10 cellular contexts compared by ENCODE assay signal in genomic region chr15:74863239-74864056, GRCh38. TPM values are rescaled to one million over a fixed set of nuclear protein-coding genes. Genes with fewer than 3 reads are reported as not detected.
DNase-seq lines count a peak whose midpoint lies in the region; ATAC-seq and TF ChIP-seq lines count a peak whose summit lies in the region.
"Had no signal": no experiment of that assay in that cellular context is flagged by ENCODE, and none has a peak within 500 bp of the region (broad histone marks: within the 10 kb centered on the region; RNA-seq: fewer than 3 reads in every experiment).

No MANE protein-coding gene starts in this region.

- no peaks in the 10 kb centered on the region for H3K9me3 ChIP-seq in left ventricle myocardium inferior (replicated peaks)

- ATAC-seq in GM21515 (IDR thresholded peaks at IDR 0.05; ENCODE audit: unreplicated experiment), result no peak

- H3K4me3 Mint-ChIP-seq in activated T-helper 2 cell treated with anti-CD3 and anti-CD28 coated beads, Interferon-gamma antibody, Interleukin-2, Interleukin-4, amounts not matched to agents 10 μg/mL and 5 μg/mL and 100 μg/mL, durations not matched to agents 14 hours and 24 hours and 36 hours (ENCODE audit: low read depth), result no peak overlapping the region

- peaks cover 44% of the 10 kb centered on the region for H3K4me1 Mint-ChIP-seq in activated T-helper 2 cell treated with anti-CD3 and anti-CD28 coated beads, Interferon-gamma antibody, Interleukin-2, Interleukin-4, amounts not matched to agents 10 μg/mL and 5 μg/mL and 100 μg/mL, durations not matched to agents 14 hours and 24 hours and 36 hours (ENCODE audit: low read depth)

- H3K27ac Mint-ChIP-seq in activated T-helper 2 cell treated with anti-CD3 and anti-CD28 coated beads, Interferon-gamma antibody, Interleukin-2, Interleukin-4, amounts not matched to agents 10 μg/mL and 5 μg/mL and 100 μg/mL, durations not matched to agents 14 hours and 24 hours and 36 hours, result peak overlapping the region; percentile 48

- no peaks in the 10 kb centered on the region for H3K36me3 ChIP-seq in left ventricle myocardium inferior

- H3K4me1 ChIP-seq in left ventricle myocardium inferior, result peaks cover 74% of the 10 kb centered on the region

- no peaks in the 10 kb centered on the region for H3K27me3 ChIP-seq in left ventricle myocardium inferior (ENCODE audit: low read depth)

- no peak for TF ChIP-seq CTCF in left ventricle myocardium inferior (IDR thresholded peaks at IDR 0.05; ENCODE audit: borderline replicate concordance)

- peaks cover 38% of the 10 kb centered on the region for H3K36me3 Mint-ChIP-seq in activated T-helper 2 cell treated with anti-CD3 and anti-CD28 coated beads, Interferon-gamma antibody, Interleukin-2, Interleukin-4, amounts not matched to agents 10 μg/mL and 5 μg/mL and 100 μg/mL, durations not matched to agents 14 hours and 24 hours and 36 hours (ENCODE audit: low read depth)

- H3K4me3 ChIP-seq in left ventricle myocardium inferior, result no peak overlapping the region

- intact Hi-C loops in left ventricle myocardium inferior (cut with micrococcal nuclease) (no loop called here), cardiac septum (cut with DNase I) (no loop called here)
- intact Hi-C loops in activated T-helper 2 cell treated with anti-CD3 and anti-CD28 coated beads, Interferon-gamma antibody, Interleukin-2, Interleukin-4, amounts not matched to agents 10 μg/mL and 5 μg/mL and 100 μg/mL, durations not matched to agents 14 hours and 24 hours and 36 hours (cut with micrococcal nuclease), result no loop called here

- DNase-seq in left ventricle myocardium inferior (no peak), cardiac septum (ENCODE audit: low spot score) (no peak), kidney glomerular epithelial cell (lab: John Stamatoyannopoulos, UW) (peak; percentile 73), OCI-M1 (lab: John Stamatoyannopoulos, UW) (no peak), COR-L47 (lab: John Stamatoyannopoulos, UW) (no peak), anterior cingulate cortex (lab: John Stamatoyannopoulos, UW) (no peak)
- no peak for DNase-seq in activated T-helper 2 cell treated with anti-CD3 and anti-CD28 coated beads, Interferon-gamma antibody, Interleukin-2, Interleukin-4, amounts not matched to agents 10 μg/mL and 5 μg/mL and 100 μg/mL, durations not matched to agents 14 hours and 24 hours and 36 hours (ENCODE audit: low spot score)
- DNase-seq: activated CD8-positive, alpha-beta memory T cell treated with anti-CD3 and anti-CD28 coated beads, Interleukin-2, amount 50 U/mL, for 4 hours had no signal

- no peaks in the 10 kb centered on the region for H3K9me3 Mint-ChIP-seq in activated T-helper 2 cell treated with anti-CD3 and anti-CD28 coated beads, Interferon-gamma antibody, Interleukin-2, Interleukin-4, amounts not matched to agents 10 μg/mL and 5 μg/mL and 100 μg/mL, durations not matched to agents 14 hours and 24 hours and 36 hours

- H3K27ac ChIP-seq in left ventricle myocardium inferior (replicated peaks), result peak overlapping the region; percentile 42
- H3K27ac ChIP-seq: KMS-11 had no signal

- no peaks in the 10 kb centered on the region for H3K27me3 Mint-ChIP-seq in activated T-helper 2 cell treated with anti-CD3 and anti-CD28 coated beads, Interferon-gamma antibody, Interleukin-2, Interleukin-4, amounts not matched to agents 10 μg/mL and 5 μg/mL and 100 μg/mL, durations not matched to agents 14 hours and 24 hours and 36 hours (ENCODE audit: low read depth)

RNA-seq across cellular contexts. Expression of gene SCAMP2, which starts 9.7 kb away (rescaled TPM):
- total RNA-seq in left ventricle myocardium inferior (40.7 TPM), cardiac septum (33.3 TPM)
- 85.0 and 90.6 TPM in 2 replicates for total RNA-seq in activated T-helper 2 cell treated with anti-CD3 and anti-CD28 coated beads, Interferon-gamma antibody, Interleukin-2, Interleukin-4, amounts not matched to agents 10 μg/mL and 5 μg/mL and 100 μg/mL, durations not matched to agents 14 hours and 24 hours and 36 hours

RNA-seq across cellular contexts. Expression of gene ULK3, which starts 20.5 kb away (rescaled TPM):
- total RNA-seq in left ventricle myocardium inferior (34.1 TPM), cardiac septum (25.6 TPM)
- 45.5 and 47.7 TPM in 2 replicates for total RNA-seq in activated T-helper 2 cell treated with anti-CD3 and anti-CD28 coated beads, Interferon-gamma antibody, Interleukin-2, Interleukin-4, amounts not matched to agents 10 μg/mL and 5 μg/mL and 100 μg/mL, durations not matched to agents 14 hours and 24 hours and 36 hours

RNA-seq across cellular contexts. Expression of gene MPI, which starts 26.4 kb away (rescaled TPM):
- total RNA-seq in left ventricle myocardium inferior (52.3 TPM), cardiac septum (44.5 TPM)
- 66.3 and 71.6 TPM in 2 replicates for total RNA-seq in activated T-helper 2 cell treated with anti-CD3 and anti-CD28 coated beads, Interferon-gamma antibody, Interleukin-2, Interleukin-4, amounts not matched to agents 10 μg/mL and 5 μg/mL and 100 μg/mL, durations not matched to agents 14 hours and 24 hours and 36 hours

RNA-seq across cellular contexts. Expression of gene CPLX3, which starts 37.0 kb away (rescaled TPM):
- total RNA-seq in left ventricle myocardium inferior (1.2 TPM), cardiac septum (0.67 TPM)
- total RNA-seq in activated T-helper 2 cell treated with anti-CD3 and anti-CD28 coated beads, Interferon-gamma antibody, Interleukin-2, Interleukin-4, amounts not matched to agents 10 μg/mL and 5 μg/mL and 100 μg/mL, durations not matched to agents 14 hours and 24 hours and 36 hours, result 0.16 TPM in 1 of 2 replicates, not detected in the other

RNA-seq across cellular contexts. Expression of gene FAM219B, which starts 43.2 kb away (rescaled TPM):
- total RNA-seq in left ventricle myocardium inferior (108 TPM), cardiac septum (62.5 TPM)
- 82.1 and 95.2 TPM in 2 replicates for total RNA-seq in activated T-helper 2 cell treated with anti-CD3 and anti-CD28 coated beads, Interferon-gamma antibody, Interleukin-2, Interleukin-4, amounts not matched to agents 10 μg/mL and 5 μg/mL and 100 μg/mL, durations not matched to agents 14 hours and 24 hours and 36 hours
